Comparison of ENCODE assay signal across 23 cellular contexts in the genomic region with DNA sequence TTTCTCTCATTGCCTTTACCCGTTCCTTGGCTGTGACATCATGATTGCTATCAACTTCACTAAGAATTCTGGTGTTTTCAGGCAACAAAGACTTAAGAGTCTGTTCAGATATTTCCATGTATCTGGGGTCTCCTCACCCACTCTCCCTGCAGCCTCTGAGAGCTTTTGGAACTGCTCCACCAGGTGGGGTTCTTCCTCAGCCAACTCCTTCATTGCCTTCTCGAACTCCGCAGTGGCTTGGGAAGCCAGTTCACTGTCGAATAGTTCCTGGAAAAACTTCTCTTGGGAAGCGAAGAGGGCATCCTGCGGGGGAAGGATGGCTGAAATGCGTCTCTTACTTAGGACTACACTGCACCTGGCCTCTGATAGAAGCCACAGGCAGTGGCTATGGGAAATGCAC. TPM values are rescaled to one million over a fixed set of nuclear protein-coding genes. Genes with fewer than 3 reads are reported as not detected.
DNase-seq lines count a peak whose midpoint lies in the region; ATAC-seq lines count a peak whose summit lies in the region.
"Had no signal": no experiment of that assay in that cellular context is flagged by ENCODE, and none has a peak within 500 bp of the region (broad histone marks: within the 10 kb centered on the region; RNA-seq: fewer than 3 reads in every experiment).

No MANE protein-coding gene starts in this region.

- peaks cover 25% of the 10 kb centered on the region for H3K79me1 ChIP-seq in mesenchymal stem cell (replicated peaks; ENCODE audit: low read length, poor library complexity, severe bottlenecking)

- no peak overlapping the region for H3K27ac Mint-ChIP-seq in activated naive CD8-positive, alpha-beta T cell
- no peak overlapping the region for H3K27ac Mint-ChIP-seq in activated naive CD8-positive, alpha-beta T cell treated with anti-CD3 and anti-CD28 coated beads for 36 hours
- H3K27ac Mint-ChIP-seq: immature natural killer cell had no signal

- H3K4me1 ChIP-seq in adipocyte (ENCODE audit: control insufficient read depth, insufficient read depth, low read length): peaks cover 52% of the 10 kb centered on the region
- H3K4me1 ChIP-seq in mesenchymal stem cell (ENCODE audit: control insufficient read depth, insufficient read depth, low read depth, low read length): peaks cover 6% of the 10 kb centered on the region

- H2BK5ac ChIP-seq in mesenchymal stem cell (ENCODE audit: low read depth, low read length, poor library complexity, severe bottlenecking): no peak overlapping the region

- no peak overlapping the region for H4K91ac ChIP-seq in mesenchymal stem cell (ENCODE audit: low read length)

- H4K8ac ChIP-seq in mesenchymal stem cell (ENCODE audit: low read length): no peak overlapping the region

- no peak for ATAC-seq in HG03045 (IDR thresholded peaks at IDR 0.05; ENCODE audit: unreplicated experiment)
- ATAC-seq: esophagus mucosa; psoas muscle; Right ventricle myocardium inferior; stimulated activated naive B cell treated with anti-CD40 and anti-IgM and Interleukin-4, amounts not matched to agents 10 μg/mL and 1 μg/mL and 100 μg/mL, for 72 hours had no signal

- no peak overlapping the region for H3K23ac ChIP-seq in mesenchymal stem cell (ENCODE audit: low read length in 2 of 2)

- no peak overlapping the region for H2AK5ac ChIP-seq in mesenchymal stem cell (ENCODE audit: low read length, severe bottlenecking)

- 89% methylated on average over 7 of the region's 7 CpGs for WGBS in mesenchymal stem cell

- H3K27ac ChIP-seq in mesenchymal stem cell (ENCODE audit: low read length, poor library complexity, severe bottlenecking): no peak overlapping the region
- H3K27ac ChIP-seq: colonic mucosa, psoas muscle had no signal

- H2BK15ac ChIP-seq in mesenchymal stem cell (ENCODE audit: low read depth, poor library complexity, severe bottlenecking): no peak overlapping the region

- no peak overlapping the region for H2AFZ ChIP-seq in mesenchymal stem cell (ENCODE audit: low read depth, low read length)

- no peak for DNase-seq in activated naive CD8-positive, alpha-beta T cell treated with anti-CD3 and anti-CD28 coated beads for 36 hours
- no peak for DNase-seq in adipocyte (ENCODE audit: low read depth)
- no peak for DNase-seq in mesenchymal stem cell
- no peak for DNase-seq in NCI-H1694 (lab: John Stamatoyannopoulos, UW)
- no peak for DNase-seq in H4 (ENCODE audit: low spot score)
- no peak for DNase-seq in HCEC 1CT
- DNase-seq: activated CD4-positive, alpha-beta T cell treated with anti-CD3 and anti-CD28 coated beads for 4 hours; activated naive CD4-positive, alpha-beta T cell treated with Interleukin-2 at 50 U/mL for 16 hours; amygdala; colonic mucosa; effector memory CD4-positive, alpha-beta T cell; immature natural killer cell; NCI-H1048; NCI-H1694 treated with DMSO at 0.1 percent for 48 hours; psoas muscle; sigmoid colon; stimulated activated CD4-positive, alpha-beta T cell treated with anti-CD3 and anti-CD28 coated beads, Interleukin-15, amount 100 ng/mL, for 24 hours; stimulated activated naive B cell treated with anti-CD40 and anti-IgM and Interleukin-4, amounts not matched to agents 10 μg/mL and 1 μg/mL and 100 μg/mL, for 72 hours had no signal

- no peak overlapping the region for H3K4ac ChIP-seq in mesenchymal stem cell (ENCODE audit: low read depth in 1 of 2, low read length in 2 of 2)

- H2BK12ac ChIP-seq in mesenchymal stem cell (ENCODE audit: low read length in 2 of 2): no peak overlapping the region

- H3K4me3 ChIP-seq in adipocyte (ENCODE audit: low read length) (peak overlapping the region; percentile 95), mesenchymal stem cell (ENCODE audit: insufficient read depth in 1 of 2, low read depth in 1 of 2, low read length in 2 of 2) (peak overlapping the region in 1 of 2 experiments; percentile 95)
- H3K4me3 ChIP-seq: colonic mucosa had no signal

- H3K4me1 Mint-ChIP-seq in activated naive CD8-positive, alpha-beta T cell (ENCODE audit: low read depth): peaks cover 23% of the 10 kb centered on the region
- H3K4me1 Mint-ChIP-seq in activated naive CD8-positive, alpha-beta T cell treated with anti-CD3 and anti-CD28 coated beads for 36 hours: peaks cover 14% of the 10 kb centered on the region

- no peak overlapping the region for H3K14ac ChIP-seq in mesenchymal stem cell (ENCODE audit: low read length in 2 of 2)

- peaks cover 9% of the 10 kb centered on the region for H3K36me3 Mint-ChIP-seq in activated naive CD8-positive, alpha-beta T cell
- H3K36me3 Mint-ChIP-seq in activated naive CD8-positive, alpha-beta T cell treated with anti-CD3 and anti-CD28 coated beads for 36 hours: peaks cover 11% of the 10 kb centered on the region

- no peaks in the 10 kb centered on the region for H3K9me3 Mint-ChIP-seq in activated naive CD8-positive, alpha-beta T cell (ENCODE audit: low read depth)
- H3K9me3 Mint-ChIP-seq in activated naive CD8-positive, alpha-beta T cell treated with anti-CD3 and anti-CD28 coated beads for 36 hours: no peaks in the 10 kb centered on the region
- H3K9me3 Mint-ChIP-seq: IgD-negative memory B cell; immature natural killer cell; stimulated activated naive B cell treated with anti-CD40 and anti-IgM and Interleukin-4, amounts not matched to agents 10 μg/mL and 1 μg/mL and 100 μg/mL, for 72 hours had no signal

- no peak overlapping the region for H2BK120ac ChIP-seq in mesenchymal stem cell (ENCODE audit: low read depth, low read length)

- peaks cover 73% of the 10 kb centered on the region for H3K36me3 ChIP-seq in adipocyte (ENCODE audit: control insufficient read depth, insufficient read depth, low read length, severe bottlenecking)
- H3K36me3 ChIP-seq in mesenchymal stem cell (ENCODE audit: control insufficient read depth in 1 of 2, insufficient read depth in 2 of 2, low read depth in 1 of 2, low read length in 2 of 2): peaks cover 28 to 55% of the 10 kb centered on the region in 2 experiments

- H3K4me3 Mint-ChIP-seq in activated naive CD8-positive, alpha-beta T cell: peak overlapping the region; percentile 5
- no peak overlapping the region for H3K4me3 Mint-ChIP-seq in activated naive CD8-positive, alpha-beta T cell treated with anti-CD3 and anti-CD28 coated beads for 36 hours

- peak overlapping the region; percentile 99 for H3K9ac ChIP-seq in adipocyte (ENCODE audit: low read length)
- peak overlapping the region; percentile 98 for H3K9ac ChIP-seq in mesenchymal stem cell (ENCODE audit: low read length)

- no peaks in the 10 kb centered on the region for H3K27me3 ChIP-seq in adipocyte (replicated peaks; ENCODE audit: control insufficient read depth, insufficient read depth, low read length)
- no peaks in the 10 kb centered on the region for H3K27me3 ChIP-seq in mesenchymal stem cell (ENCODE audit: control insufficient read depth in 1 of 2, insufficient read depth in 1 of 2, low read length in 2 of 2)
- H3K27me3 ChIP-seq: colonic mucosa, sigmoid colon had no signal

- H3K18ac ChIP-seq in mesenchymal stem cell (ENCODE audit: low read depth in 1 of 2, low read length in 2 of 2): no peak overlapping the region

- no peaks in the 10 kb centered on the region for H3K27me3 Mint-ChIP-seq in activated naive CD8-positive, alpha-beta T cell
- no peaks in the 10 kb centered on the region for H3K27me3 Mint-ChIP-seq in activated naive CD8-positive, alpha-beta T cell treated with anti-CD3 and anti-CD28 coated beads for 36 hours
- H3K27me3 Mint-ChIP-seq: IgD-negative memory B cell; stimulated activated naive B cell treated with anti-CD40 and anti-IgM and Interleukin-4, amounts not matched to agents 10 μg/mL and 1 μg/mL and 100 μg/mL, for 72 hours had no signal

- no peak overlapping the region for H3K4me2 ChIP-seq in mesenchymal stem cell (ENCODE audit: low read length, poor library complexity, severe bottlenecking)

- no peaks in the 10 kb centered on the region for H3K9me3 ChIP-seq in adipocyte (ENCODE audit: control insufficient read depth, low read length)
- no peaks in the 10 kb centered on the region for H3K9me3 ChIP-seq in mesenchymal stem cell (ENCODE audit: control insufficient read depth, low read length)
- H3K9me3 ChIP-seq: colonic mucosa, psoas muscle, sigmoid colon had no signal

RNA-seq across cellular contexts. Expression of a gene that starts 2.1 kb away (rescaled TPM):
- total RNA-seq in activated naive CD8-positive, alpha-beta T cell treated with anti-CD3 and anti-CD28 coated beads for 36 hours: 10 to 100 TPM; 49.8 to 52.1 TPM
- 25.8 TPM for polyA plus RNA-seq in mesenchymal stem cell (2013, experiment 1 of 2)
- polyA plus RNA-seq in mesenchymal stem cell (2013, experiment 2 of 2): 26.9 TPM
- 71.4 and 80.8 TPM in 2 replicates for total RNA-seq in H4 (2014; rRNA removed; shearing (Covaris generic))

RNA-seq across cellular contexts. Expression of a gene that starts 20.5 kb away (rescaled TPM):
- 10 to 100 TPM; 86.9 to 94.1 TPM for total RNA-seq in activated naive CD8-positive, alpha-beta T cell treated with anti-CD3 and anti-CD28 coated beads for 36 hours
- 57.0 TPM for polyA plus RNA-seq in mesenchymal stem cell (2013, experiment 1 of 2)
- 58.2 TPM for polyA plus RNA-seq in mesenchymal stem cell (2013, experiment 2 of 2)
- total RNA-seq in H4 (2014; rRNA removed; shearing (Covaris generic)): 22.1 and 22.6 TPM in 2 replicates
